8 cellular contexts compared by ENCODE assay signal in genomic region chr15:90954712-90955671, GRCh38. TPM values are rescaled to one million over a fixed set of nuclear protein-coding genes. Genes with fewer than 3 reads are reported as not detected.
A peak's percentile ranks its signal among the peaks of the same experiment; 100 is the strongest.
DNase-seq lines count a peak whose midpoint lies in the region; ATAC-seq, FAIRE-seq and TF ChIP-seq lines count a peak whose summit lies in the region.

Gene RCCD1, plus strand, starts transcription at chr15:90954884. Its CDS starts 1,851 bp downstream, at chr15:90956735.

- no peak for TF ChIP-seq CTCF in HepG2 (CRISPR knock-in tag; IDR thresholded peaks at IDR 0.05)

- DNase-seq in AG08395 (ENCODE audit: low spot score): peak; percentile 98
- DNase-seq in NCI-H748 (lab: John Stamatoyannopoulos, UW; ENCODE audit: unreplicated experiment): peak; percentile 91
- DNase-seq in activated CD4-positive, alpha-beta T cell treated with anti-CD3 and anti-CD28 coated beads, Interleukin-2, amount 50 U/mL, for 24 hours (ENCODE audit: low read depth in 1 of 2, low spot score in 1 of 2): peak; percentile 75 to 90
- peak; percentile 87 to 95 for DNase-seq in dermis microvascular lymphatic vessel endothelial cell (ENCODE audit: low read depth in 2 of 2)
- peak; percentile 94 for DNase-seq in HepG2 (ENCODE audit: low spot score)
- DNase-seq in stimulated activated CD4-positive, alpha-beta T cell treated with anti-CD3 and anti-CD28 coated beads, Interleukin-2, amount 100 ng/mL, for 48 hours: peak; percentile 83 to 84

- peak within 1 kb of the TSS; percentile 97 for H3K9ac ChIP-seq in HepG2 (ENCODE audit: insufficient read depth, low read depth, low read length)

- peak within 1 kb of the TSS; percentile 97 for H3K27ac ChIP-seq in HepG2 (ENCODE audit: extremely low read length, insufficient read depth, low read length)

- peak; percentile 77 to 82 for TF ChIP-seq POLR2A in HepG2 (IDR thresholded peaks at IDR 0.05; ENCODE audit: insufficient read depth in 1 of 2, low read depth in 2 of 2, low read length in 2 of 2)

- no peaks in the 10 kb centered on the region for H4K20me1 ChIP-seq in HepG2 (ENCODE audit: insufficient read depth, low read length)

- peak within 1 kb of the TSS; percentile 83 for H3K4me2 ChIP-seq in HepG2 (ENCODE audit: low read depth, low read length)

- POLR2A ChIA-PET in HepG2 (lab: Yijun Ruan, JAX): interaction anchor here (0.7 to 2.7 kb wide), 7 partner anchors 9 to 78 kb away, joined by 3 to 26 read pairs (median 6); partner anchors contain the start of genes HDDC3, MAN2A2 and UNC45A

- CTCF ChIA-PET in HepG2 (lab: Yijun Ruan, JAX; ENCODE audit: low intra/inter-chr PET ratio, low total read pairs): no interaction called here

- H3K4me1 ChIP-seq in HepG2 (ENCODE audit: insufficient read depth, low read length): peaks cover 11% of the 10 kb centered on the region

- H3K4me3 ChIP-seq in HepG2 (replicated peaks in 1 of 3; ENCODE audit: insufficient read depth in 1 of 3, low read depth in 2 of 3, low read length in 3 of 3): peak within 1 kb of the TSS; percentile 60 to 77 (median 65)

- BruUV-seq in HepG2 (replicated peaks; lab: Mats Ljungman, UMichigan): TSS peak; percentile 83

- in situ Hi-C loops in HepG2 (cut with HindIII; ENCODE audit: extremely low pct_ligation_motif_present, low pct_unique_long_range_greater_than_20kb): no loop called here

- TF ChIP-seq RAD21 in HepG2 (CRISPR knock-in tag; IDR thresholded peaks at IDR 0.05): 0 out of 2 replicates have a peak, but pooled peaks have one; percentile 9

- H2AFZ ChIP-seq in HepG2 (ENCODE audit: low read length): no peak within 1 kb of the TSS

- ATAC-seq in GM19025 (IDR thresholded peaks at IDR 0.05; ENCODE audit: low read depth, unreplicated experiment): peak; percentile 91
- peak; percentile 93 for ATAC-seq in HG03342 (IDR thresholded peaks at IDR 0.05; ENCODE audit: unreplicated experiment)
- ATAC-seq in HepG2: peak; percentile 95

- H3K27me3 ChIP-seq in HepG2 (ENCODE audit: control insufficient read depth in 1 of 2, insufficient read depth in 2 of 2, low read length in 2 of 2): no peaks in the 10 kb centered on the region

- FAIRE-seq in HepG2 (lab: Jason Lieb, UNC): peak; percentile 95

- 3% methylated on average over 18 of the region's 73 CpGs for WGBS in HepG2 (ENCODE audit: low lambda C conversion rate)

- TF ChIP-seq EP300 in HepG2 (IDR thresholded peaks at IDR 0.05; ENCODE audit: low read depth in 2 of 2, low read length in 2 of 2) (peak in 1 of 2 experiments; percentile 20; a peak in 1 of 4 replicates), HepG2 (CRISPR knock-in tag; IDR thresholded peaks at IDR 0.05; ENCODE audit: borderline replicate concordance) (0 out of 2 replicates have a peak, but pooled peaks have one; percentile 13)

- no peaks in the 10 kb centered on the region for H3K9me3 ChIP-seq in HepG2 (ENCODE audit: low read length)

- H3K36me3 ChIP-seq in HepG2 (replicated peaks in 1 of 2; ENCODE audit: control insufficient read depth in 1 of 2, insufficient read depth in 2 of 2, low read length in 2 of 2): peaks cover 17 to 44% of the 10 kb centered on the region in 2 experiments; a peak in 4 of 5 replicates

- intact Hi-C loops in HepG2 (cut with micrococcal nuclease; ENCODE audit: unreplicated experiment): loop anchor here (2.0 to 5.0 kb wide), 2 partner anchors 20 to 77 kb away; partner anchors contain the start of gene UNC45A

- H3K79me2 ChIP-seq in HepG2 (ENCODE audit: insufficient read depth, low read length): peaks cover 9% of the 10 kb centered on the region

TF ChIP-seq in HepG2, 621 proteins besides CTCF, POLR2A, EP300 and RAD21 (continues in another document):
- TF ChIP-seq SNAI1 (CRISPR knock-in tag; IDR thresholded peaks at IDR 0.05; ENCODE audit: borderline replicate concordance) (no peak), ZBTB3 (CRISPR knock-in tag; IDR thresholded peaks at IDR 0.05; ENCODE audit: borderline replicate concordance, low read depth) (no peak), E2F5 (CRISPR knock-in tag; conservative IDR thresholded peaks at IDR 0.05) (peak; percentile 97), EED (CRISPR knock-in tag; IDR thresholded peaks at IDR 0.05) (no peak), ZNF776 (CRISPR knock-in tag; IDR thresholded peaks at IDR 0.05) (peak; percentile 54), SETDB1 (CRISPR knock-in tag; IDR thresholded peaks at IDR 0.05; ENCODE audit: borderline replicate concordance) (no peak), ZNF326 (CRISPR knock-in tag; IDR thresholded peaks at IDR 0.05; ENCODE audit: borderline replicate concordance) (peak; percentile 100), HIVEP1 (CRISPR knock-in tag; IDR thresholded peaks at IDR 0.05) (no peak), ZBTB26 (CRISPR knock-in tag; IDR thresholded peaks at IDR 0.05; ENCODE audit: borderline replicate concordance) (0 out of 2 replicates have a peak, but pooled peaks have one; percentile 38), ZNF878 (CRISPR knock-in tag; IDR thresholded peaks at IDR 0.05) (peak; percentile 80), JUND (CRISPR knock-in tag; IDR thresholded peaks at IDR 0.05) (0 out of 2 replicates have a peak, but pooled peaks have one; percentile 33), KLF9 (CRISPR knock-in tag; IDR thresholded peaks at IDR 0.05; ENCODE audit: low read depth) (peak; percentile 88), MTA1 (CRISPR knock-in tag; IDR thresholded peaks at IDR 0.05; ENCODE audit: borderline replicate concordance) (0 out of 2 replicates have a peak, but pooled peaks have one; percentile 19), ZNF333 (CRISPR knock-in tag; IDR thresholded peaks at IDR 0.05; ENCODE audit: borderline replicate concordance) (no peak), ZNF598 (CRISPR knock-in tag; IDR thresholded peaks at IDR 0.05; ENCODE audit: borderline replicate concordance) (0 out of 2 replicates have a peak, but pooled peaks have one; percentile 63), ZNF547 (CRISPR knock-in tag; IDR thresholded peaks at IDR 0.05) (peak; percentile 74; the same call in 1 of the 2 replicates), SP1 (IDR thresholded peaks at IDR 0.05) (no peak), SP1 (CRISPR knock-in tag; IDR thresholded peaks at IDR 0.05) (peak; percentile 52; the same call in 1 of the 2 replicates)

RNA-seq across cellular contexts. Expression of gene RCCD1, which starts in this region (rescaled TPM):
- total RNA-seq in dermis microvascular lymphatic vessel endothelial cell (5.1 and 6.5 TPM in 2 replicates), HepG2 (2016; rRNA removed; fragmentation: Illumina TruSeq; extraction: Trizol) (10.0 and 15.1 TPM in 2 replicates)
- total RNA-seq in HepG2 (2016; cell fraction: cytosol; rRNA removed; fragmentation: Illumina TruSeq; extraction: Trizol; ENCODE audit: low read depth): 6.0 TPM in 2 replicates
- 9.7 and 17.0 TPM in 2 replicates for total RNA-seq in HepG2 (2016; cell fraction: insoluble cytoplasmic fraction; rRNA removed; fragmentation: Illumina TruSeq; extraction: Trizol)
- 7.6 and 8.9 TPM in 2 replicates for total RNA-seq in HepG2 (2016; cell fraction: membrane; rRNA removed; fragmentation: Illumina TruSeq; extraction: Trizol)
- total RNA-seq in HepG2 (2016; cell fraction: nucleus; rRNA removed; fragmentation: Illumina TruSeq; extraction: Trizol): 9.4 and 11.4 TPM in 2 replicates
- 12.9 and 14.1 TPM in 2 replicates for polyA plus RNA-seq in HepG2 (2011; rRNA removed)
- 6.2 and 8.5 TPM in 2 replicates for polyA plus RNA-seq in HepG2 (2011; cell fraction: cytosol; rRNA removed)
- 61.8 and 71.8 TPM in 2 replicates for polyA plus RNA-seq in HepG2 (2011; cell fraction: nucleus; rRNA removed)
- 14.2 and 14.4 TPM in 2 replicates for polyA plus RNA-seq in HepG2 (2012)
- polyA plus RNA-seq in HepG2 (2016; cell fraction: cytosol; fragmentation: Illumina TruSeq; extraction: Trizol; ENCODE audit: low read depth): 2.2 and 3.1 TPM in 2 replicates
- 11.9 and 21.8 TPM in 2 replicates for polyA plus RNA-seq in HepG2 (2016; cell fraction: insoluble cytoplasmic fraction; fragmentation: Illumina TruSeq; extraction: Trizol; ENCODE audit: low read depth)
- 5.0 and 5.7 TPM in 2 replicates for polyA plus RNA-seq in HepG2 (2016; cell fraction: membrane; fragmentation: Illumina TruSeq; extraction: Trizol; ENCODE audit: low read depth)
- polyA plus RNA-seq in HepG2 (2016; cell fraction: nucleus; fragmentation: Illumina TruSeq; extraction: Trizol; ENCODE audit: insufficient read depth, low read depth): 25.8 and 26.4 TPM in 2 replicates
- polyA minus RNA-seq in HepG2 (2011; rRNA and poly(A)+ RNA removed; ENCODE audit: low replicate concordance): 5.9 and 24.5 TPM in 2 replicates
- polyA minus RNA-seq in HepG2 (2011; cell fraction: cytosol; rRNA and poly(A)+ RNA removed): 3.3 and 3.4 TPM in 2 replicates
- 11.7 and 13.4 TPM in 2 replicates for polyA minus RNA-seq in HepG2 (2011; cell fraction: nucleus; rRNA and poly(A)+ RNA removed)

Comparison
In these comparisons a context has a peak if more than half of its experiments do, and no peak if none do; other contexts are left out.
1. Peak in every context shown above with its lines: DNase-seq, ATAC-seq, H3K4me3 ChIP-seq and H3K27ac ChIP-seq.